In genomic region chr16:75506567-75506966, GRCh38 we compare ENCODE assay signal across 10 cellular contexts. TPM values are rescaled to one million over a fixed set of nuclear protein-coding genes. Genes with fewer than 3 reads are reported as not detected.
DNase-seq lines count a peak whose midpoint lies in the region; ATAC-seq and TF ChIP-seq lines count a peak whose summit lies in the region.
"Had no signal": no experiment of that assay in that cellular context is flagged by ENCODE, and none has a peak within 500 bp of the region (broad histone marks: within the 10 kb centered on the region; RNA-seq: fewer than 3 reads in every experiment).

No MANE protein-coding gene starts in this region.

- peaks cover 0 to 10% (median 0%) of the 10 kb centered on the region in 3 donors for H3K4me1 ChIP-seq in gastroesophageal sphincter
- peaks cover 0 to 5% (median 2%) of the 10 kb centered on the region in 4 donors for H3K4me1 ChIP-seq in sigmoid colon

- no peak overlapping the region for H3K27ac Mint-ChIP-seq in activated naive CD4-positive, alpha-beta T cell treated with anti-CD3 and anti-CD28 coated beads for 36 hours
- no peak overlapping the region for H3K27ac Mint-ChIP-seq in stimulated activated naive B cell treated with anti-CD40 and anti-IgM and Interleukin-4, amounts not matched to agents 10 μg/mL and 1 μg/mL and 100 μg/mL, for 72 hours

- intact Hi-C loops in sigmoid colon (cut with DNase I): no loop called here
- intact Hi-C loops in activated naive CD4-positive, alpha-beta T cell treated with anti-CD3 and anti-CD28 coated beads for 36 hours (cut with micrococcal nuclease): no loop called here

- H3K4me3 ChIP-seq in gastroesophageal sphincter (no peak overlapping the region), sigmoid colon (no peak overlapping the region)

- ATAC-seq in SK-N-SH treated with all-trans-retinoic acid at 6 μM for 48 hours (peak; percentile 24; the same call in 1 of the 3 replicates), gastroesophageal sphincter (peak; percentile 94)
- ATAC-seq in stimulated activated naive B cell treated with anti-CD40 and anti-IgM and Interleukin-4, amounts not matched to agents 10 μg/mL and 1 μg/mL and 100 μg/mL, for 72 hours (replicated peaks): no peak

- no peaks in the 10 kb centered on the region for H3K9me3 ChIP-seq in gastroesophageal sphincter
- H3K9me3 ChIP-seq in sigmoid colon: no peaks in the 10 kb centered on the region

- CTCF ChIA-PET in activated naive CD4-positive, alpha-beta T cell treated with anti-CD3 and anti-CD28 coated beads for 36 hours (lab: Charles Lee): interaction anchor here (0.8 to 1.3 kb wide), 3 partner anchors 9 to 42 kb away, joined by 3 to 4 read pairs (median 4); no protein-coding TSS in a partner anchor

- TF ChIP-seq POLR2A in gastroesophageal sphincter (IDR thresholded peaks at IDR 0.05): no peak
- TF ChIP-seq POLR2A in sigmoid colon (IDR thresholded peaks at IDR 0.05): no peak
- no peak for TF ChIP-seq POLR2A in erythroblast (IDR thresholded peaks at IDR 0.05; ENCODE audit: low read length)

- peak overlapping the region in 1 of 4 donors; percentile 7 for H3K27ac ChIP-seq in gastroesophageal sphincter
- no peak overlapping the region for H3K27ac ChIP-seq in sigmoid colon

- H3K4me1 Mint-ChIP-seq in activated naive CD4-positive, alpha-beta T cell treated with anti-CD3 and anti-CD28 coated beads for 36 hours (ENCODE audit: low read depth): peaks cover 4% of the 10 kb centered on the region
- peaks cover 0 to 6% of the 10 kb centered on the region in 2 donors for H3K4me1 Mint-ChIP-seq in stimulated activated naive B cell treated with anti-CD40 and anti-IgM and Interleukin-4, amounts not matched to agents 10 μg/mL and 1 μg/mL and 100 μg/mL, for 72 hours

- H3K9me3 Mint-ChIP-seq in activated naive CD4-positive, alpha-beta T cell treated with anti-CD3 and anti-CD28 coated beads for 36 hours: no peaks in the 10 kb centered on the region
- H3K9me3 Mint-ChIP-seq in stimulated activated naive B cell treated with anti-CD40 and anti-IgM and Interleukin-4, amounts not matched to agents 10 μg/mL and 1 μg/mL and 100 μg/mL, for 72 hours: no peaks in the 10 kb centered on the region

- H3K36me3 ChIP-seq in gastroesophageal sphincter (no peaks in the 10 kb centered on the region), sigmoid colon (no peaks in the 10 kb centered on the region)

- 17 to 67% methylated on average over 4 of the region's 7 CpGs for WGBS in gastroesophageal sphincter (ENCODE audit: low coverage in 1 of 2), 2 donors
- WGBS in sigmoid colon, 2 donors: 42 to 50% methylated on average over 7 of the region's 7 CpGs

- TF ChIP-seq EP300 in gastroesophageal sphincter (IDR thresholded peaks at IDR 0.05) (no peak), sigmoid colon (IDR thresholded peaks at IDR 0.05) (no peak)

- TF ChIP-seq CTCF in gastroesophageal sphincter (IDR thresholded peaks at IDR 0.05) (no peak), sigmoid colon (IDR thresholded peaks at IDR 0.05) (no peak)

- H3K4me3 Mint-ChIP-seq in activated naive CD4-positive, alpha-beta T cell treated with anti-CD3 and anti-CD28 coated beads for 36 hours: no peak overlapping the region
- no peak overlapping the region for H3K4me3 Mint-ChIP-seq in stimulated activated naive B cell treated with anti-CD40 and anti-IgM and Interleukin-4, amounts not matched to agents 10 μg/mL and 1 μg/mL and 100 μg/mL, for 72 hours

- H3K27me3 Mint-ChIP-seq in activated naive CD4-positive, alpha-beta T cell treated with anti-CD3 and anti-CD28 coated beads for 36 hours (ENCODE audit: low read depth): peaks cover 3% of the 10 kb centered on the region
- H3K27me3 Mint-ChIP-seq in stimulated activated naive B cell treated with anti-CD40 and anti-IgM and Interleukin-4, amounts not matched to agents 10 μg/mL and 1 μg/mL and 100 μg/mL, for 72 hours: peaks cover 5 to 7% of the 10 kb centered on the region in 2 donors

- H3K36me3 Mint-ChIP-seq in activated naive CD4-positive, alpha-beta T cell treated with anti-CD3 and anti-CD28 coated beads for 36 hours (ENCODE audit: low read depth): no peaks in the 10 kb centered on the region
- no peaks in the 10 kb centered on the region for H3K36me3 Mint-ChIP-seq in stimulated activated naive B cell treated with anti-CD40 and anti-IgM and Interleukin-4, amounts not matched to agents 10 μg/mL and 1 μg/mL and 100 μg/mL, for 72 hours

- H3K27me3 ChIP-seq in gastroesophageal sphincter: no peaks in the 10 kb centered on the region
- no peaks in the 10 kb centered on the region for H3K27me3 ChIP-seq in sigmoid colon

- DNase-seq in HCEC 1CT (peak; percentile 92), sigmoid colon (peak; percentile 75), erythroblast (lab: John Stamatoyannopoulos, UW) (no peak), NCI-H2081 (lab: John Stamatoyannopoulos, UW) (no peak)
- DNase-seq in activated naive CD4-positive, alpha-beta T cell treated with anti-CD3 and anti-CD28 coated beads for 36 hours: no peak
- DNase-seq in stimulated activated naive B cell treated with anti-CD40 and anti-IgM and Interleukin-4, amounts not matched to agents 10 μg/mL and 1 μg/mL and 100 μg/mL, for 72 hours: no peak
- DNase-seq: amniotic stem cell, islet precursor cell had no signal

TF ChIP-seq in SK-N-SH treated with all-trans-retinoic acid at 6 μM for 48 hours, 23 proteins besides CTCF, POLR2A, EP300 and RAD21:
- no peak for TF ChIP-seq BACH2 (CRISPR knock-in tag; IDR thresholded peaks at IDR 0.05; ENCODE audit: borderline replicate concordance)
- no peak for TF ChIP-seq TOX (CRISPR knock-in tag; IDR thresholded peaks at IDR 0.05; ENCODE audit: borderline replicate concordance)
- TF ChIP-seq OSR1 (CRISPR knock-in tag; IDR thresholded peaks at IDR 0.05): no peak
- TF ChIP-seq RARB (CRISPR knock-in tag; IDR thresholded peaks at IDR 0.05): no peak
- no peak for TF ChIP-seq PATZ1 (CRISPR knock-in tag; IDR thresholded peaks at IDR 0.05; ENCODE audit: borderline replicate concordance)
- no peak for TF ChIP-seq ARNTL (CRISPR knock-in tag; IDR thresholded peaks at IDR 0.05; ENCODE audit: borderline replicate concordance, low read depth)
- no peak for TF ChIP-seq ZNF565 (CRISPR knock-in tag; conservative IDR thresholded peaks at IDR 0.05; ENCODE audit: low read depth)
- no peak for TF ChIP-seq ZC3H10 (CRISPR knock-in tag; IDR thresholded peaks at IDR 0.05)
- no peak for TF ChIP-seq TCF4 (CRISPR knock-in tag; IDR thresholded peaks at IDR 0.05; ENCODE audit: borderline replicate concordance)
- no peak for TF ChIP-seq ZNF8 (CRISPR knock-in tag; IDR thresholded peaks at IDR 0.05)
- TF ChIP-seq ESRRG (CRISPR knock-in tag; IDR thresholded peaks at IDR 0.05): no peak
- TF ChIP-seq ZNF70 (CRISPR knock-in tag; IDR thresholded peaks at IDR 0.05): no peak

RNA-seq across cellular contexts. Expression of gene CHST6, which starts 11.3 kb away (rescaled TPM):
- total RNA-seq in gastroesophageal sphincter: 1 to 10 TPM in 2 of 4 donors, under 1 TPM in 2; 0.62 to 3.2 (median 1.6) TPM
- total RNA-seq in sigmoid colon: 1 to 10 TPM in 3 of 4 donors, under 1 TPM in 1; 0.49 to 2.5 (median 1.6) TPM
- 1 to 10 TPM in 1 of 3 donors, under 1 TPM in 2; under 0.01 to 2.2 (median 0.23) TPM for polyA plus RNA-seq in sigmoid colon
- not detected for total RNA-seq in activated naive CD4-positive, alpha-beta T cell treated with anti-CD3 and anti-CD28 coated beads for 36 hours

RNA-seq across cellular contexts. Expression of gene CHST5, which starts 29.3 kb away (rescaled TPM):
- total RNA-seq in gastroesophageal sphincter: not detected
- under 1 TPM in 1 of 4 donors, not detected in 3; 0.41 TPM for total RNA-seq in sigmoid colon
- 10 to 100 TPM; 13.9 to 18.3 (median 16.2) TPM for polyA plus RNA-seq in sigmoid colon
- total RNA-seq in activated naive CD4-positive, alpha-beta T cell treated with anti-CD3 and anti-CD28 coated beads for 36 hours: under 1 TPM in 1 of 2 experiments, not detected in 1; 0.10 TPM

RNA-seq across cellular contexts. Expression of gene TMEM170A, which starts 42.1 kb away (rescaled TPM):
- total RNA-seq in gastroesophageal sphincter (10 to 100 TPM in 3 of 4 donors, 1 to 10 TPM in 1; 9.8 to 21.8 (median 13.8) TPM), sigmoid colon (10 to 100 TPM; 12.7 to 18.2 (median 15.3) TPM)
- 10 to 100 TPM; 13.2 to 24.5 (median 15.9) TPM for polyA plus RNA-seq in sigmoid colon
- total RNA-seq in activated naive CD4-positive, alpha-beta T cell treated with anti-CD3 and anti-CD28 coated beads for 36 hours: 10 to 100 TPM; 18.8 to 19.0 TPM

RNA-seq across cellular contexts. Expression of gene TMEM231, which starts 49.5 kb away (rescaled TPM):
- total RNA-seq in gastroesophageal sphincter: 10 to 100 TPM in 1 of 4 donors, 1 to 10 TPM in 3; 7.2 to 12.0 (median 9.3) TPM
- total RNA-seq in sigmoid colon: 1 to 10 TPM; 3.5 to 8.8 (median 5.9) TPM
- 1 to 10 TPM; 1.2 to 4.3 (median 1.6) TPM for polyA plus RNA-seq in sigmoid colon
- 1 to 10 TPM; 4.5 to 5.4 TPM for total RNA-seq in activated naive CD4-positive, alpha-beta T cell treated with anti-CD3 and anti-CD28 coated beads for 36 hours

RNA-seq across cellular contexts. Expression of gene GABARAPL2, which starts 59.6 kb away (rescaled TPM):
- total RNA-seq in gastroesophageal sphincter (100 to 1,000 TPM in 1 of 4 donors, 10 to 100 TPM in 3; 87.4 to 118 (median 92.0) TPM), sigmoid colon (100 to 1,000 TPM in 2 of 4 donors, 10 to 100 TPM in 2; 91.4 to 136 (median 108) TPM)
- 100 to 1,000 TPM; 118 to 300 (median 258) TPM for polyA plus RNA-seq in sigmoid colon
- 10 to 100 TPM; 63.3 to 66.8 TPM for total RNA-seq in activated naive CD4-positive, alpha-beta T cell treated with anti-CD3 and anti-CD28 coated beads for 36 hours

Comparison
In these comparisons a context has a peak if more than half of its experiments do, and no peak if none do; other contexts are left out.
1. DNase-seq: peak in HCEC 1CT (single experiment) and sigmoid colon (single experiment); none in erythroblast (0 of 2), activated naive CD4-positive, alpha-beta T cell treated with anti-CD3 and anti-CD28 coated beads for 36 hours (single experiment), stimulated activated naive B cell treated with anti-CD40 and anti-IgM and Interleukin-4, amounts not matched to agents 10 μg/mL and 1 μg/mL and 100 μg/mL, for 72 hours (single experiment) and NCI-H2081 (0 of 2).
2. ATAC-seq: peak in SK-N-SH treated with all-trans-retinoic acid at 6 μM for 48 hours (single experiment) and gastroesophageal sphincter (single experiment); none in stimulated activated naive B cell treated with anti-CD40 and anti-IgM and Interleukin-4, amounts not matched to agents 10 μg/mL and 1 μg/mL and 100 μg/mL, for 72 hours (0 of 2).